In the genomic region with DNA sequence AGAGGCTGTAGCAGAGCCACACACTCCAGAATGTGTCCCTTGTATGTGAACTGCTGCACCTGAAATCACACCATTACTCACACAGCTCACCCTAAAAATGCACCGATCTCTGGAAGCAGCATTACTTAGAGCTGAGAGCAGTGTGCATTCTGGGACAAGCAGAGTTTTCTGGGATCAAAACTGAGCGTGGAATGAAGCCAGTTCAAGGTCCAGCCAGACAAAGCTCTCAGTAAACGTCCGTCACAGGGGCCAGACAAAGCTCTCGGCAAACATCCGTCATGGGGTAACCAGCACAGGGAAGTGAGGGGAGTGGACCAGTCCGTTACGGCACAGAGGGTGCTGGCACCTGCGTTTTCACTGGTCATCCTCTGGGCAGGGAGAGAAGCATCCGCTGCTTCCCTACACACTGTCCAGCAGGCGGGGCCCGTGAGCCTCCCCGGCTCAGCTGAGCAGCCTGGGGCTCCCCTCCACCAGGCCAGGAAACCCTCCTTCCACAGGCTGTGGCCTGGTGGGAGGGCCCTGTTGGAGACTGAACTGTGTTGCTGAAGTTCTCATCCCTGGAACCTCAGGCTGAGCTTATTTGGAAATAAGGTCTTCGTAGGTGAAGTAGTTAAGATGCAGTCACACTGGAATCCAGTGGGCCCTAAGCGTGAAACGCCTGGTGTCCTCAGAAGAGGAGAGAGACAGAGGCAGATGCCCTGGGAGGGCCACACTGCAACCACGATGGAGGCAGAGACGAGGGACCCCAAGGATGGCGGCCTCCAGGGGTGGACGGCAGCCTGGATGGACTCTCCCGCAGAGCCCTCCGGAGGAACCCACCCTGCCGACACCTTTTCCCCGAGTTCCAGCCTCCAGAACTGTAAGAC, we compare ENCODE assay signal across 9 cellular contexts.
DNase-seq lines count a peak whose midpoint lies in the region; ATAC-seq and TF ChIP-seq lines count a peak whose summit lies in the region.
"Had no signal": no experiment of that assay in that cellular context is flagged by ENCODE, and none has a peak within 500 bp of the region (broad histone marks: within the 10 kb centered on the region; RNA-seq: fewer than 3 reads in every experiment).

No MANE protein-coding gene starts in this region.

- no TSS peak for BruUV-seq in Caco-2 (replicated peaks; lab: Mats Ljungman, UMichigan)

- H3K4me2 ChIP-seq in neural cell (ENCODE audit: low read length) = no peak overlapping the region

- H3K27me3 Mint-ChIP-seq in Caco-2 (ENCODE audit: insufficient read depth, unreplicated experiment) = no peaks in the 10 kb centered on the region

- TF ChIP-seq RAD21 in neural cell (conservative IDR thresholded peaks at IDR 0.05) = no peak

- H3K36me3 ChIP-seq in Caco-2 (ENCODE audit: control insufficient read depth, insufficient read depth, low read length) (no peaks in the 10 kb centered on the region), neural cell (ENCODE audit: insufficient read depth, low read length) (no peaks in the 10 kb centered on the region)

- H3K27me3 ChIP-seq in Caco-2 (replicated peaks; ENCODE audit: control insufficient read depth, insufficient read depth, low read length) (no peaks in the 10 kb centered on the region), neural cell (ENCODE audit: insufficient read depth, low read depth, low read length) (no peaks in the 10 kb centered on the region)

- DNase-seq in Caco-2 (peak; percentile 41 to 47), HuH-7 (ENCODE audit: low spot score) (peak; percentile 73), caudate nucleus (lab: John Stamatoyannopoulos, UW) (peak in 35 of 61 donors; percentile 12 to 67 (median 34)), NCI-H1417 treated with DMSO at 0.1 percent for 48 hours (lab: John Stamatoyannopoulos, UW) (no peak), RWPE1 (ENCODE audit: low spot score) (no peak)
- DNase-seq: IMR-90 had no signal

- no peaks in the 10 kb centered on the region for H3K36me3 Mint-ChIP-seq in Caco-2 (ENCODE audit: insufficient read depth, unreplicated experiment)

- no peak overlapping the region for H3K4me3 ChIP-seq in Caco-2 (ENCODE audit: low read depth, low read length)
- H3K4me3 ChIP-seq in neural cell (ENCODE audit: low read length) = no peak overlapping the region

- H3K9me3 ChIP-seq in Caco-2 = no peaks in the 10 kb centered on the region
- H3K9me3 ChIP-seq in neural cell (ENCODE audit: low read length) = no peaks in the 10 kb centered on the region

- peak; percentile 32 to 46 for TF ChIP-seq CTCF in Caco-2 (IDR thresholded peaks at IDR 0.05; ENCODE audit: insufficient read depth in 1 of 2, low read depth in 1 of 2, low read length in 1 of 2, severe bottlenecking in 1 of 2, unreplicated experiment in 1 of 2)
- peak; percentile 24 for TF ChIP-seq CTCF in neural cell (IDR thresholded peaks at IDR 0.05; ENCODE audit: poor library complexity, severe bottlenecking)
- TF ChIP-seq CTCF in RWPE1 (conservative IDR thresholded peaks at IDR 0.05; ENCODE audit: low read depth) = no peak

- ATAC-seq in GM18858 (IDR thresholded peaks at IDR 0.05; ENCODE audit: unreplicated experiment) (no peak), HG03565 (IDR thresholded peaks at IDR 0.05; ENCODE audit: unreplicated experiment) (no peak)

- no peak overlapping the region for H2AFZ ChIP-seq in neural cell (ENCODE audit: low read depth, low read length)

- H3K4me1 ChIP-seq in Caco-2 = no peaks in the 10 kb centered on the region

- no peaks in the 10 kb centered on the region for H3F3A ChIP-seq in neural cell (ENCODE audit: insufficient read depth, low read length, poor library complexity, severe bottlenecking)

- H3K27ac ChIP-seq in caudate nucleus (ENCODE audit: low read depth, low read length) (peak overlapping the region; percentile 71), neural cell (ENCODE audit: low read length) (no peak overlapping the region), RWPE1 (no peak overlapping the region)

- H3K9ac ChIP-seq in neural cell (ENCODE audit: low read length) = no peak overlapping the region

- no peak for TF ChIP-seq EP300 in neural cell (conservative IDR thresholded peaks at IDR 0.05; ENCODE audit: poor library complexity, severe bottlenecking)

- no peak overlapping the region for H3K4me3 Mint-ChIP-seq in Caco-2 (ENCODE audit: unreplicated experiment)

- no peaks in the 10 kb centered on the region for H3K9me3 Mint-ChIP-seq in Caco-2 (ENCODE audit: unreplicated experiment)

- no peaks in the 10 kb centered on the region for H4K20me1 ChIP-seq in neural cell (ENCODE audit: insufficient read depth)

- intact Hi-C loops in Caco-2 (cut with micrococcal nuclease; ENCODE audit: unreplicated experiment) = no loop called here

- CTCF ChIA-PET in Caco-2 (lab: Charles Lee) = no interaction called here
- CTCF ChIA-PET in RWPE1 (lab: Yijun Ruan, JAX) = no interaction called here

- no peaks in the 10 kb centered on the region for H3K4me1 Mint-ChIP-seq in Caco-2 (ENCODE audit: low read depth, unreplicated experiment)

- H3K27ac Mint-ChIP-seq in Caco-2 (ENCODE audit: unreplicated experiment) = no peak overlapping the region

- POLR2A ChIA-PET in Caco-2 (lab: Charles Lee) (no interaction called here), RWPE1 (lab: Yijun Ruan, JAX; ENCODE audit: low non-redundant PET) (no interaction called here)

- H3K79me2 ChIP-seq in neural cell (replicated peaks; ENCODE audit: insufficient read depth, low read length) = no peaks in the 10 kb centered on the region

- no peaks in the 10 kb centered on the region for H3K9me2 ChIP-seq in neural cell (ENCODE audit: insufficient read depth, low read length)

TF ChIP-seq in neural cell, 6 proteins besides CTCF, POLR2A, EP300 and RAD21:
- TF ChIP-seq EZH2 (IDR thresholded peaks at IDR 0.05; ENCODE audit: borderline replicate concordance, insufficient read depth, low read length, poor library complexity, severe bottlenecking) = no peak
- no peak for TF ChIP-seq POLR2AphosphoS5 (IDR thresholded peaks at IDR 0.05)
- peak; percentile 28 for TF ChIP-seq SMC3 (conservative IDR thresholded peaks at IDR 0.05; ENCODE audit: poor library complexity)
- no peak for TF ChIP-seq MXI1 (conservative IDR thresholded peaks at IDR 0.05; ENCODE audit: poor library complexity, severe bottlenecking)

Comparison
In these comparisons a context has a peak if more than half of its experiments do, and no peak if none do; other contexts are left out.
1. DNase-seq: peak in Caco-2 (2 of 2), HuH-7 (single experiment) and caudate nucleus (35 of 61); none in NCI-H1417 treated with DMSO at 0.1 percent for 48 hours (single experiment) and RWPE1 (single experiment).